In the genomic region with DNA sequence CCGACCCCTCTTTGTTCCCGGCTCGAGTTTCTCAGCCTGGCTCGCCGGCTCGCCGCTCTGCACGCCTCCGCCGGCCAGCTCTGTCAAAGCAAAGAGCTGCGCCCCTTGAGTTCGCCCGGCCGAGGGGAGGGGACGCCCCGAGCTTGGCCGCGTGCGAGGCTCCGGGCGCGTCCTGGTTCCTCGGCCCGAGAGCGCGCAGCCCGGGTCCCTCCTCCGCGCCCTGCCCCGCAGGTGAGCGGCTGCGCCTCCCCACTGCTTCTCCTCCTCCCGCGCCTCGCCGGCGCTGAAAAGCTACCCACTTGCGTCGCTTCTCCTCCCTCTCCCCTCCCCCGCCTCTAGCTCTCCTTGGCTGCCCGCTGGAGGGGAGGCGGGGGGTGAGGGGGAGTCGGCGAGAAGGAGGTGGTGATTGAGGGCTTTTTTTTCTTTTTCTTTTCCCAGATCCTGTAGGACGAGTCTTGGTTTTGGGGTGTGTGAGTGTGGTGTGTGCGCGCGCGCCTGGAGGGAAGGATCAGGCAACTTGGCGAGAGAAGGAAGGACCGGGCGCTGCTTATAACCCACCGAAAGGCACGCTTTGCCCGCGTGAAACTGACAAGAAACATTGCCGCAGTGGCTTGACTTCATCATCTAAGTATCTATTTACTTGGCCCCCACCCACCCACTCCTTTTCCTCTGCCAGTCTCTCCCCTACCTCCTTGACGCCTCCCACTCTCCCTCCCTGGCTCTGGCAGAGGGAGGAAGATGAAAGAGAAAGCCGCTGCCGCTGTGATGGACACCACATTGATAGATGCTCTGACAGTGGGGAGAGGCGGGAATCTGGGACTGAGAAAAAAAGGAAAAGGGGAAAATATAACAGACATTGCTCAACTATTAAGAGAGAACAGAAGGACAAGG, we compare ENCODE assay signal across 8 cellular contexts. TPM values are rescaled to one million over a fixed set of nuclear protein-coding genes. Genes with fewer than 3 reads are reported as not detected.
DNase-seq lines count a peak whose midpoint lies in the region; ATAC-seq, FAIRE-seq and TF ChIP-seq lines count a peak whose summit lies in the region.

TSS of gene LEF1 (minus strand) at position 261 of the 891 bp plus-strand sequence. CDS start 1,165 bp downstream, outside the sequence.

- H3K9me3 ChIP-seq in muscle layer of duodenum (ENCODE audit: control insufficient read depth in 1 of 2, low read length in 2 of 2), result no peaks in the 10 kb centered on the region
- no peaks in the 10 kb centered on the region for H3K9me3 ChIP-seq in stomach

- H3K4me1 ChIP-seq in muscle layer of duodenum (ENCODE audit: control insufficient read depth in 1 of 2, insufficient read depth in 2 of 2, low read length in 2 of 2) (peaks cover 5 to 45% of the 10 kb centered on the region in 2 donors), stomach (peaks cover 40 to 64% (median 56%) of the 10 kb centered on the region in 4 donors)

- peak; percentile 18 for ATAC-seq in effector memory CD8-positive, alpha-beta T cell (replicated peaks)

- intact Hi-C loops in stomach (cut with DNase I; ENCODE audit: low total_unique reads), result no loop called here

- no peak for TF ChIP-seq CTCF in stomach (IDR thresholded peaks at IDR 0.05)

- H3K27ac Mint-ChIP-seq in effector memory CD8-positive, alpha-beta T cell, result peak within 1 kb of the TSS in 1 of 2 donors; percentile 72

- H3K27me3 ChIP-seq in H7 (ENCODE audit: control insufficient read depth, insufficient read depth, low read length), result peaks cover 100% of the 10 kb centered on the region
- peaks cover 69% of the 10 kb centered on the region for H3K27me3 ChIP-seq in muscle layer of duodenum (ENCODE audit: low read depth, low read length)
- peaks cover 36 to 100% (median 85%) of the 10 kb centered on the region in 3 donors for H3K27me3 ChIP-seq in stomach

- peaks cover 70 to 87% of the 10 kb centered on the region in 2 donors for H3K27me3 Mint-ChIP-seq in effector memory CD8-positive, alpha-beta T cell

- H3K4me3 Mint-ChIP-seq in effector memory CD8-positive, alpha-beta T cell, result peak within 1 kb of the TSS; percentile 89 to 96

- H3K4me1 Mint-ChIP-seq in effector memory CD8-positive, alpha-beta T cell (ENCODE audit: low read depth in 2 of 2), result peaks cover 26 to 33% of the 10 kb centered on the region in 2 donors

- H3K4me3 ChIP-seq in H7 (ENCODE audit: insufficient read depth, low read depth, low read length) (peak within 1 kb of the TSS; percentile 53), muscle layer of duodenum (ENCODE audit: low read depth in 1 of 2, low read length in 2 of 2) (peak within 1 kb of the TSS; percentile 77 to 80), stomach (peak within 1 kb of the TSS; percentile 53 to 81 (median 64))

- H3K27ac ChIP-seq in muscle layer of duodenum (ENCODE audit: low read length) (no peak within 1 kb of the TSS), stomach (peak within 1 kb of the TSS in 3 of 5 donors; percentile 8 to 26 (median 23))

- no peaks in the 10 kb centered on the region for H3K9me3 Mint-ChIP-seq in effector memory CD8-positive, alpha-beta T cell

- DNase-seq in DMS 273 (lab: John Stamatoyannopoulos, UW; ENCODE audit: unreplicated experiment) (peak; percentile 81), H7 (peak; percentile 87), NCI-H146 (lab: John Stamatoyannopoulos, UW) (peak; percentile 57), stomach (peak; percentile 34), RCC 7860 (ENCODE audit: low spot score) (no peak)
- peak; percentile 70 to 77 for DNase-seq in activated CD4-positive, alpha-beta T cell treated with anti-CD3 and anti-CD28 coated beads, Interleukin-2, amount 50 U/mL, for 4 hours
- peak in 1 of 3 experiments; percentile 7 for DNase-seq in effector memory CD8-positive, alpha-beta T cell

- H3K36me3 ChIP-seq in H7 (replicated peaks; ENCODE audit: control insufficient read depth, insufficient read depth, low read length) (no peaks in the 10 kb centered on the region), muscle layer of duodenum (ENCODE audit: control insufficient read depth in 1 of 2, insufficient read depth in 2 of 2, low read length in 2 of 2) (no peaks in the 10 kb centered on the region), stomach (no peaks in the 10 kb centered on the region)

- peaks cover 7% of the 10 kb centered on the region for H3K36me3 Mint-ChIP-seq in effector memory CD8-positive, alpha-beta T cell (ENCODE audit: insufficient read depth)

- TF ChIP-seq EP300 in stomach (IDR thresholded peaks at IDR 0.05), result no peak

- 0 to 1% (median 1%) methylated on average over 51 to 61 of the region's 61 CpGs for WGBS in stomach, 5 donors

- FAIRE-seq in RCC 7860 (lab: Jason Lieb, UNC), result no peak

- no peak for TF ChIP-seq POLR2A in stomach (IDR thresholded peaks at IDR 0.05)

RNA-seq across cellular contexts. Expression of gene LEF1, which starts in this region (rescaled TPM):
- total RNA-seq in H7 (2014; rRNA removed; shearing (Covaris generic)), result 0.28 and 0.48 TPM in 2 replicates
- total RNA-seq in stomach, result 10 to 100 TPM in 1 of 5 donors, 1 to 10 TPM in 2, not detected in 2; 2.3 to 11.0 (median 6.2) TPM
- polyA plus RNA-seq in stomach, result 1 to 10 TPM in 2 of 3 donors, under 1 TPM in 1; 0.81 to 3.8 (median 1.4) TPM

Comparison
In these comparisons a context has a peak if more than half of its experiments do, and no peak if none do; other contexts are left out.
1. Peak in DNase-seq and H3K4me3 ChIP-seq in H7; RNA of the gene not detected or under 1 TPM.